8 cellular contexts compared by ENCODE assay signal in the genomic region with DNA sequence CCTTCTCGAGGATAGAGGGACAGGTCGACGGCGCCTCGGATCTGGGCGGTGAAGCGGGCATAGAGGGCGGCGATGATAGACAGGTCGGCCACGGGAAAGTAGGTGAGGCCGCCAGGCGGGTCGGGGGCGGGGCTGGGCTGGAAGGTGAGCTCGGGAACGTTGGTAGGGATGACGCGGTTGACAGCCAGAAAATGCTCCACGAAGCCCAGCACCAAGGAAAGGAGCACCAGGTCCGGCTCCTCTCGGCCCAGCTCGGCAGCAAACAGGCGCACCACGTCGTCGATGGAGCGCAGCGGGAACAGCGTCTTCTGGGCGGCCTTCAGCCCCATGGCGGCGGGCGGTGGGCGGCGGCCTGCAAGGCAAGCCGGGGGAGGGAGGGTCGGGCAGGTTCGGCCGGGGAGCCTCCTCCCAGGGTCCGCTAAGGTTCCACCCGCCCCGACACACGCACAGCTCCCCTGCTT.
DNase-seq lines count a peak whose midpoint lies in the region; ATAC-seq lines count a peak whose summit lies in the region.

No MANE protein-coding gene starts in this region.

- ATAC-seq in activated naive CD8-positive, alpha-beta T cell treated with anti-CD3 and anti-CD28 coated beads, Interleukin-2, amount 50 U/mL, for 24 hours: no peak
- no peak for ATAC-seq in GM21381 (IDR thresholded peaks at IDR 0.05; ENCODE audit: unreplicated experiment)

- no peaks in the 10 kb centered on the region for H3K9me3 ChIP-seq in KOPT-K1 (ENCODE audit: insufficient read depth, low read length, poor library complexity, severe bottlenecking)

- peaks cover 34% of the 10 kb centered on the region; the same call in 1 of the 2 replicates for H3K36me3 ChIP-seq in KOPT-K1 (ENCODE audit: insufficient read depth, low read length)

- peak overlapping the region; percentile 92 for H3K4me3 ChIP-seq in skeletal muscle cell (ENCODE audit: low read depth, low read length)

- peaks cover 6% of the 10 kb centered on the region for H3K36me3 Mint-ChIP-seq in activated naive CD8-positive, alpha-beta T cell treated with anti-CD3 and anti-CD28 coated beads, Interleukin-2, amount 50 U/mL, for 24 hours (ENCODE audit: low read depth)

- H3K9me3 Mint-ChIP-seq in activated naive CD8-positive, alpha-beta T cell treated with anti-CD3 and anti-CD28 coated beads, Interleukin-2, amount 50 U/mL, for 24 hours: no peaks in the 10 kb centered on the region

- DNase-seq in GM03348 (ENCODE audit: low spot score) (peak; percentile 41), hepatic stellate cell (ENCODE audit: low spot score) (peak; percentile 40), skeletal muscle cell (ENCODE audit: low read depth) (no peak), KG1 (lab: John Stamatoyannopoulos, UW) (no peak), GDM1 (lab: John Stamatoyannopoulos, UW) (no peak)
- DNase-seq in activated naive CD8-positive, alpha-beta T cell treated with anti-CD3 and anti-CD28 coated beads, Interleukin-2, amount 50 U/mL, for 24 hours: peak; percentile 32

- peak overlapping the region; percentile 76 for H3K27ac Mint-ChIP-seq in activated naive CD8-positive, alpha-beta T cell treated with anti-CD3 and anti-CD28 coated beads, Interleukin-2, amount 50 U/mL, for 24 hours

- H3K27ac ChIP-seq in KOPT-K1 (ENCODE audit: low read depth, low read length, poor library complexity, severe bottlenecking): peak overlapping the region; percentile 73

- H3K27me3 Mint-ChIP-seq in activated naive CD8-positive, alpha-beta T cell treated with anti-CD3 and anti-CD28 coated beads, Interleukin-2, amount 50 U/mL, for 24 hours: no peaks in the 10 kb centered on the region

- H3K4me3 Mint-ChIP-seq in activated naive CD8-positive, alpha-beta T cell treated with anti-CD3 and anti-CD28 coated beads, Interleukin-2, amount 50 U/mL, for 24 hours: peak overlapping the region; percentile 87

- peaks cover 19% of the 10 kb centered on the region for H3K4me1 Mint-ChIP-seq in activated naive CD8-positive, alpha-beta T cell treated with anti-CD3 and anti-CD28 coated beads, Interleukin-2, amount 50 U/mL, for 24 hours

Comparison
In these comparisons a context has a peak if more than half of its experiments do, and no peak if none do; other contexts are left out.
1. DNase-seq: peak in GM03348 (single experiment), activated naive CD8-positive, alpha-beta T cell treated with anti-CD3 and anti-CD28 coated beads, Interleukin-2, amount 50 U/mL, for 24 hours (single experiment) and hepatic stellate cell (single experiment); none in skeletal muscle cell (single experiment), KG1 (single experiment) and GDM1 (single experiment).